8 cellular contexts compared by ENCODE assay signal in the genomic region with DNA sequence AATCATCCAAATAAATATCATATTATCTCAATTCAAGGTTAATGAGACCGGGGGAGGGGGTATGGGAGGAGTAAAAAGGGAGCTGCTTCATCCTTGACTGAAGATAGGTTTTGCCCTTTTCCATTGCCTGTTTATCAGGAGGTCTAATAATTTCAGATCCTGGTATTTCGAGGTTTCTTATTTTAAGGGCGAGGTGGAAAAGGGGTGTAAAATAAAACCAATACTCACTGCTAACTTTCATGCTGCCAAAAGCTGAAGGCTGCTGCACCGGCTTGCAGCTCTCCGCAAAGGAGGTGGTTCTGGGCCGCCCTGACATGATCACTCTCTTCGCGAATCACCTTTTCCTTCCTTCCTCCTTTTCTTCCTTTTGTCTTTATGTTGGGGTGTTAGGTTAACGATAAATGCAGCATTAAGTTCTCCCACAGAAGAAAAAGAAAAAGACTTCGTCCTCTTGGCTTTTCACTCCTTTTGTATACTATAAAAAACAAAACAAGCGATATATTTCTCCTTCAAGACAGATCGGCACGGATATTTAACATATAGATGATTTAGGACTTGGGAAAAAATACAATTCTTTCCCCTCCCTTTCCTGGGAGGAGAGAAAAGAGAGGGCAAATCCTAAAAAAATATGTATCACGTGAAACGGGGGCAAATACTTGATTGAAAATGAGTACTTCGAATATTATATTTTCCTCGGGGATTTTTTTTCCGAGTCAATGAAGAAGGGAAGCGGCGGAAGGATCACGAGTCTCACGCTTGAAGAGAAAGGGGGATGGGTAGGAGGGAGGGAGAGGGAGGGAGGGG. TPM values are rescaled to one million over a fixed set of nuclear protein-coding genes. Genes with fewer than 3 reads are reported as not detected.
DNase-seq lines count a peak whose midpoint lies in the region; ATAC-seq and TF ChIP-seq lines count a peak whose summit lies in the region.

No MANE protein-coding gene starts in this region.

- intact Hi-C loops in PC-9 (cut with micrococcal nuclease; ENCODE audit: unreplicated experiment) = loop anchor here (5.0 to 10.0 kb wide), 6 partner anchors 121 to 629 kb away; a partner anchor contains a TSS

- peak overlapping the region; percentile 98 for H3K4me2 ChIP-seq in PC-9

- H3K9me2 ChIP-seq in PC-9 (ENCODE audit: insufficient read depth) = no peaks in the 10 kb centered on the region

- H3K4me3 ChIP-seq in AG09309 (ENCODE audit: control insufficient read depth, low read depth, low read length) (peak overlapping the region; percentile 77), GM12875 (ENCODE audit: low read depth, low read length) (peak overlapping the region; percentile 87), PC-9 (peak overlapping the region; percentile 96), thymus (ENCODE audit: low read length) (peak overlapping the region; percentile 73)

- H3F3A ChIP-seq in PC-9 (ENCODE audit: insufficient read depth, low read depth) = peaks cover 27% of the 10 kb centered on the region; the same call in 1 of the 2 replicates

- POLR2A ChIA-PET in PC-9 (lab: Charles Lee; ENCODE audit: unreplicated experiment) = interaction anchor here (0.5 to 0.7 kb wide), 4 partner anchors 18 to 628 kb away, joined by 3 read pairs; no protein-coding TSS in a partner anchor

- peak overlapping the region; percentile 75 for H2AFZ ChIP-seq in PC-9

- CTCF ChIA-PET in PC-9 (lab: Charles Lee) = interaction anchor here (0.8 kb wide), 1 partner anchor 51 kb away, joined by 6 read pairs; no protein-coding TSS in a partner anchor

- H3K36me3 ChIP-seq in PC-9 (ENCODE audit: low read depth) (peaks cover 22% of the 10 kb centered on the region), thymus (ENCODE audit: control insufficient read depth, insufficient read depth) (no peaks in the 10 kb centered on the region)

- H3K4me1 ChIP-seq in PC-9 (replicated peaks; ENCODE audit: insufficient read depth) = peaks cover 46% of the 10 kb centered on the region
- peaks cover 16% of the 10 kb centered on the region for H3K4me1 ChIP-seq in thymus (ENCODE audit: control insufficient read depth, insufficient read depth, low read length)

- TSS peak; percentile 30 for BruUV-seq in PC-9 (replicated peaks; lab: Mats Ljungman, UMichigan)

- H3K27me3 ChIP-seq in PC-9 (ENCODE audit: insufficient read depth, low read depth) (no peaks in the 10 kb centered on the region), thymus (ENCODE audit: control insufficient read depth, insufficient read depth) (no peaks in the 10 kb centered on the region)

- WGBS in thymus = under 1% methylated on average over 22 of the region's 22 CpGs

- peaks cover 83% of the 10 kb centered on the region for H3K79me2 ChIP-seq in PC-9 (ENCODE audit: low read depth)

- H3K27ac ChIP-seq in PC-9 (peak overlapping the region; percentile 100), thymus (ENCODE audit: low read depth) (peak overlapping the region; percentile 99)

- TF ChIP-seq CTCF in AG09309 (IDR thresholded peaks at IDR 0.05; ENCODE audit: control insufficient read depth, insufficient read depth, low read depth, low read length, missing control alignments) (no peak), GM12875 (IDR thresholded peaks at IDR 0.05; ENCODE audit: borderline replicate concordance, insufficient read depth, low read depth, low read length) (no peak), PC-9 (conservative IDR thresholded peaks at IDR 0.05) (no peak)

- ATAC-seq in HG03457 (IDR thresholded peaks at IDR 0.05; ENCODE audit: unreplicated experiment) = no peak

- peaks cover 47% of the 10 kb centered on the region for H4K20me1 ChIP-seq in PC-9 (ENCODE audit: insufficient read depth)

- DNase-seq in AG09309 (ENCODE audit: low read depth) (peak; percentile 53), PC-9 (no peak), cerebellum (ENCODE audit: low spot score) (peak; percentile 23), lung microvascular endothelial cell (ENCODE audit: low read depth in 2 of 2) (peak; percentile 22 to 88), islet precursor cell (no peak)

- H3K9me3 ChIP-seq in PC-9 (ENCODE audit: insufficient read depth, low read depth) (no peaks in the 10 kb centered on the region), thymus (ENCODE audit: control insufficient read depth) (no peaks in the 10 kb centered on the region)

RNA-seq across cellular contexts. Expression of a gene that starts 0.9 kb away (rescaled TPM):
- total RNA-seq in PC-9 (2021) = 51.5 and 62.0 TPM in 2 replicates
- total RNA-seq in cerebellum = 117 TPM
- 24.6 and 28.0 TPM in 2 replicates for total RNA-seq in lung microvascular endothelial cell
- polyA plus RNA-seq in thymus = 10.9 TPM

Comparison
In these comparisons a context has a peak if more than half of its experiments do, and no peak if none do; other contexts are left out.
1. DNase-seq: peak in AG09309 (single experiment), cerebellum (single experiment) and lung microvascular endothelial cell (2 of 2); none in PC-9 (0 of 2) and islet precursor cell (single experiment).
2. Peak in every context shown above with its lines, with median percentiles within 50 percentile points of each other: H3K4me3 ChIP-seq.